11 cellular contexts compared by ENCODE assay signal in genomic region chr5:73213566-73213998, GRCh38. TPM values are rescaled to one million over a fixed set of nuclear protein-coding genes. Genes with fewer than 3 reads are reported as not detected.
DNase-seq lines count a peak whose midpoint lies in the region; ATAC-seq, FAIRE-seq and TF ChIP-seq lines count a peak whose summit lies in the region.
"Had no signal": no experiment of that assay in that cellular context is flagged by ENCODE, and none has a peak within 500 bp of the region (broad histone marks: within the 10 kb centered on the region; RNA-seq: fewer than 3 reads in every experiment).

No MANE protein-coding gene starts in this region.

- peak; percentile 73 for ATAC-seq in HG03039 (IDR thresholded peaks at IDR 0.05; ENCODE audit: unreplicated experiment)
- ATAC-seq in stimulated activated naive CD8-positive, alpha-beta T cell treated with anti-CD3 and anti-CD28 coated beads, Interleukin-15, Interleukin-2, amounts not matched to agents 100 U/mL and 50 U/mL, for 24 hours = peak; percentile 53
- no peak for ATAC-seq in GM18861 (IDR thresholded peaks at IDR 0.05; ENCODE audit: unreplicated experiment)
- ATAC-seq: heart left ventricle, upper lobe of right lung had no signal

- intact Hi-C loops in activated naive CD4-positive, alpha-beta T cell treated with anti-CD3 and anti-CD28 coated beads for 36 hours (cut with micrococcal nuclease) = loop anchor here (1.0 to 10.0 kb wide), 3 partner anchors 53 to 321 kb away; no protein-coding TSS in a partner anchor
- intact Hi-C loops in transverse colon (cut with DNase I; ENCODE audit: low total_unique reads) = no loop called here

- no peaks in the 10 kb centered on the region for H3K27me3 ChIP-seq in astrocyte (ENCODE audit: insufficient read depth, low read length)
- peaks cover 76% of the 10 kb centered on the region for H3K27me3 ChIP-seq in transverse colon
- peaks cover 0 to 7% of the 10 kb centered on the region in 2 donors for H3K27me3 ChIP-seq in right atrium auricular region

- FAIRE-seq in astrocyte (lab: Jason Lieb, UNC) = no peak

- no peak overlapping the region for H3K9ac ChIP-seq in astrocyte (ENCODE audit: low read length)

- H3K4me3 ChIP-seq in astrocyte (ENCODE audit: insufficient read depth, low read depth, low read length) (no peak overlapping the region), transverse colon (no peak overlapping the region), right atrium auricular region (no peak overlapping the region)
- H3K4me3 ChIP-seq: heart left ventricle, upper lobe of right lung had no signal

- H3K4me1 ChIP-seq in astrocyte (ENCODE audit: insufficient read depth, low read length) = peaks cover 22% of the 10 kb centered on the region
- H3K4me1 ChIP-seq in transverse colon = peaks cover 0 to 14% (median 10%) of the 10 kb centered on the region in 4 donors
- H3K4me1 ChIP-seq in right atrium auricular region = peaks cover 0 to 14% of the 10 kb centered on the region in 2 donors

- in situ Hi-C loops in transverse colon (cut with MboI; ENCODE audit: low pct_ligation_motif_present in 1 of 4, low pct_unique_long_range_greater_than_20kb in 1 of 4, low sequenced_read_pairs in 3 of 4) = loop anchor here in 3 of 4 donors (10.0 to 25.0 kb wide), 2 partner anchors 224 to 231 kb away; partner anchors contain the start of gene FOXD1 (in 3 of the 3)

- TF ChIP-seq EP300 in transverse colon (IDR thresholded peaks at IDR 0.05; ENCODE audit: low read depth) = no peak

- H3K4me2 ChIP-seq in astrocyte (ENCODE audit: low read length) = peak overlapping the region; percentile 6

- H3K36me3 ChIP-seq in astrocyte (ENCODE audit: insufficient read depth, low read length) (no peaks in the 10 kb centered on the region), transverse colon (no peaks in the 10 kb centered on the region), right atrium auricular region (no peaks in the 10 kb centered on the region)
- H3K36me3 ChIP-seq: heart left ventricle, upper lobe of right lung had no signal

- peaks cover 17% of the 10 kb centered on the region for H3K4me1 Mint-ChIP-seq in activated naive CD4-positive, alpha-beta T cell treated with anti-CD3 and anti-CD28 coated beads for 36 hours (ENCODE audit: low read depth)
- H3K4me1 Mint-ChIP-seq in activated naive CD4-positive, alpha-beta T cell treated with anti-CD3 and anti-CD28 coated beads, Interleukin-2, amount 10 ng/mL, durations not matched to agents 7 days and 5 days = peaks cover 5% of the 10 kb centered on the region
- H3K4me1 Mint-ChIP-seq in astrocyte (ENCODE audit: low read depth, unreplicated experiment) = peaks cover 7% of the 10 kb centered on the region

- peaks cover 15% of the 10 kb centered on the region for H3K36me3 Mint-ChIP-seq in activated naive CD4-positive, alpha-beta T cell treated with anti-CD3 and anti-CD28 coated beads for 36 hours (ENCODE audit: low read depth)
- peaks cover 3% of the 10 kb centered on the region for H3K36me3 Mint-ChIP-seq in activated naive CD4-positive, alpha-beta T cell treated with anti-CD3 and anti-CD28 coated beads, Interleukin-2, amount 10 ng/mL, durations not matched to agents 7 days and 5 days
- H3K36me3 Mint-ChIP-seq in astrocyte (ENCODE audit: low read depth, unreplicated experiment) = no peaks in the 10 kb centered on the region

- TF ChIP-seq CTCF in astrocyte (IDR thresholded peaks at IDR 0.05; ENCODE audit: insufficient read depth, low read depth, low read length) (no peak), transverse colon (IDR thresholded peaks at IDR 0.05) (no peak), right atrium auricular region (IDR thresholded peaks at IDR 0.05) (no peak)

- no peaks in the 10 kb centered on the region for H4K20me1 ChIP-seq in astrocyte (ENCODE audit: insufficient read depth, low read length)

- CTCF ChIA-PET in activated naive CD4-positive, alpha-beta T cell treated with anti-CD3 and anti-CD28 coated beads for 36 hours (lab: Charles Lee) = interaction anchor here (1.0 to 1.8 kb wide), 4 partner anchors 12 to 257 kb away, joined by 3 to 4 read pairs (median 4); no protein-coding TSS in a partner anchor
- CTCF ChIA-PET in activated naive CD4-positive, alpha-beta T cell treated with anti-CD3 and anti-CD28 coated beads, Interleukin-2, amount 10 ng/mL, durations not matched to agents 7 days and 5 days (lab: Charles Lee) = no interaction called here

- DNase-seq in activated naive CD4-positive, alpha-beta T cell treated with anti-CD3 and anti-CD28 coated beads for 36 hours = peak; percentile 69
- DNase-seq in activated naive CD4-positive, alpha-beta T cell treated with anti-CD3 and anti-CD28 coated beads, Interleukin-2, amount 10 ng/mL, durations not matched to agents 7 days and 5 days = no peak
- peak; percentile 88 for DNase-seq in astrocyte (ENCODE audit: low read depth)
- no peak for DNase-seq in stimulated activated naive CD8-positive, alpha-beta T cell treated with anti-CD3 and anti-CD28 coated beads, Interleukin-15, Interleukin-2, amounts not matched to agents 100 U/mL and 50 U/mL, for 24 hours
- DNase-seq in transverse colon = no peak
- DNase-seq in right atrium auricular region (ENCODE audit: low spot score) = no peak
- DNase-seq: DND-41, heart left ventricle, upper lobe of right lung had no signal

- TF ChIP-seq POLR2A in transverse colon (IDR thresholded peaks at IDR 0.05) = no peak

- peaks cover 88% of the 10 kb centered on the region for H3K27me3 Mint-ChIP-seq in activated naive CD4-positive, alpha-beta T cell treated with anti-CD3 and anti-CD28 coated beads for 36 hours (ENCODE audit: low read depth)
- H3K27me3 Mint-ChIP-seq in activated naive CD4-positive, alpha-beta T cell treated with anti-CD3 and anti-CD28 coated beads, Interleukin-2, amount 10 ng/mL, durations not matched to agents 7 days and 5 days = peaks cover 81% of the 10 kb centered on the region
- peaks cover 55% of the 10 kb centered on the region for H3K27me3 Mint-ChIP-seq in astrocyte (ENCODE audit: low read depth, unreplicated experiment)

- H3K4me3 Mint-ChIP-seq in activated naive CD4-positive, alpha-beta T cell treated with anti-CD3 and anti-CD28 coated beads for 36 hours = no peak overlapping the region
- no peak overlapping the region for H3K4me3 Mint-ChIP-seq in activated naive CD4-positive, alpha-beta T cell treated with anti-CD3 and anti-CD28 coated beads, Interleukin-2, amount 10 ng/mL, durations not matched to agents 7 days and 5 days
- H3K4me3 Mint-ChIP-seq in astrocyte (ENCODE audit: unreplicated experiment) = no peak overlapping the region

- H3K9me3 ChIP-seq in astrocyte (ENCODE audit: insufficient read depth, low read depth, low read length) = no peaks in the 10 kb centered on the region
- peaks cover 6 to 11% of the 10 kb centered on the region in 2 donors for H3K9me3 ChIP-seq in transverse colon
- H3K9me3 ChIP-seq in right atrium auricular region = peaks cover 0 to 14% of the 10 kb centered on the region in 2 donors
- H3K9me3 ChIP-seq: upper lobe of right lung had no signal

- H3K9me3 Mint-ChIP-seq in activated naive CD4-positive, alpha-beta T cell treated with anti-CD3 and anti-CD28 coated beads for 36 hours = peaks cover 16% of the 10 kb centered on the region
- peaks cover 7% of the 10 kb centered on the region for H3K9me3 Mint-ChIP-seq in activated naive CD4-positive, alpha-beta T cell treated with anti-CD3 and anti-CD28 coated beads, Interleukin-2, amount 10 ng/mL, durations not matched to agents 7 days and 5 days
- peaks cover 24% of the 10 kb centered on the region for H3K9me3 Mint-ChIP-seq in astrocyte (ENCODE audit: unreplicated experiment)

- no peak overlapping the region for H3K27ac ChIP-seq in astrocyte (ENCODE audit: low read depth, low read length)
- peak overlapping the region in 1 of 4 donors; percentile 13 for H3K27ac ChIP-seq in transverse colon
- no peak overlapping the region for H3K27ac ChIP-seq in right atrium auricular region
- H3K27ac ChIP-seq: heart left ventricle, upper lobe of right lung had no signal

- no peaks in the 10 kb centered on the region for H3K79me2 ChIP-seq in astrocyte (ENCODE audit: insufficient read depth, low read length)

- H3K27ac Mint-ChIP-seq in activated naive CD4-positive, alpha-beta T cell treated with anti-CD3 and anti-CD28 coated beads for 36 hours = no peak overlapping the region
- H3K27ac Mint-ChIP-seq in activated naive CD4-positive, alpha-beta T cell treated with anti-CD3 and anti-CD28 coated beads, Interleukin-2, amount 10 ng/mL, durations not matched to agents 7 days and 5 days = no peak overlapping the region
- no peak overlapping the region for H3K27ac Mint-ChIP-seq in astrocyte (ENCODE audit: unreplicated experiment)

- H2AFZ ChIP-seq in astrocyte (ENCODE audit: low read depth, low read length) = no peak overlapping the region

- 20 to 43% methylated on average over 4 to 6 of the region's 6 CpGs for WGBS in transverse colon (ENCODE audit: low coverage in 1 of 2), 2 donors

RNA-seq across cellular contexts. Expression of gene TMEM174, which starts 40.6 kb away (rescaled TPM):
- total RNA-seq in activated naive CD4-positive, alpha-beta T cell treated with anti-CD3 and anti-CD28 coated beads for 36 hours = not detected
- not detected in 2 replicates for total RNA-seq in astrocyte
- under 1 TPM in 1 of 4 donors, not detected in 3; 0.64 TPM for total RNA-seq in transverse colon
- total RNA-seq in right atrium auricular region = not detected
- total RNA-seq: heart left ventricle, upper lobe of right lung had no signal

Comparison
In these comparisons a context has a peak if more than half of its experiments do, and no peak if none do; other contexts are left out.
1. DNase-seq: peak in activated naive CD4-positive, alpha-beta T cell treated with anti-CD3 and anti-CD28 coated beads for 36 hours (single experiment) and astrocyte (single experiment); none in activated naive CD4-positive, alpha-beta T cell treated with anti-CD3 and anti-CD28 coated beads, Interleukin-2, amount 10 ng/mL, durations not matched to agents 7 days and 5 days (single experiment), stimulated activated naive CD8-positive, alpha-beta T cell treated with anti-CD3 and anti-CD28 coated beads, Interleukin-15, Interleukin-2, amounts not matched to agents 100 U/mL and 50 U/mL, for 24 hours (single experiment), transverse colon (single experiment) and right atrium auricular region (single experiment).